ENCODE assay signal across 14 cellular contexts in genomic region chr11:8672346-8672745, GRCh38. TPM values are rescaled to one million over a fixed set of nuclear protein-coding genes. Genes with fewer than 3 reads are reported as not detected.
DNase-seq lines count a peak whose midpoint lies in the region; ATAC-seq and TF ChIP-seq lines count a peak whose summit lies in the region.
"Had no signal": no experiment of that assay in that cellular context is flagged by ENCODE, and none has a peak within 500 bp of the region (broad histone marks: within the 10 kb centered on the region; RNA-seq: fewer than 3 reads in every experiment).

No MANE protein-coding gene starts in this region.

- H2BK120ac ChIP-seq in mesenchymal stem cell (ENCODE audit: low read depth, low read length): no peak overlapping the region

- no peak overlapping the region for H4K91ac ChIP-seq in mesenchymal stem cell (ENCODE audit: low read length)

- H3K27me3 ChIP-seq in mesenchymal stem cell (ENCODE audit: control insufficient read depth in 1 of 2, insufficient read depth in 1 of 2, low read length in 2 of 2): no peaks in the 10 kb centered on the region
- no peaks in the 10 kb centered on the region for H3K27me3 ChIP-seq in effector memory CD4-positive, alpha-beta T cell (replicated peaks; ENCODE audit: control insufficient read depth, insufficient read depth, low read length, poor library complexity, severe bottlenecking)

- peak overlapping the region; percentile 92 for H3K9ac ChIP-seq in mesenchymal stem cell (ENCODE audit: low read length)

- H3K23ac ChIP-seq in mesenchymal stem cell (ENCODE audit: low read length in 2 of 2): no peak overlapping the region

- H3K4me1 ChIP-seq in mesenchymal stem cell (ENCODE audit: control insufficient read depth, insufficient read depth, low read depth, low read length): peaks cover 7% of the 10 kb centered on the region
- H3K4me1 ChIP-seq in effector memory CD4-positive, alpha-beta T cell (ENCODE audit: control insufficient read depth, insufficient read depth, low read length, poor library complexity, severe bottlenecking): no peaks in the 10 kb centered on the region

- no peak overlapping the region for H3K14ac ChIP-seq in mesenchymal stem cell (ENCODE audit: low read length in 2 of 2)

- H4K8ac ChIP-seq in mesenchymal stem cell (ENCODE audit: low read length): no peak overlapping the region

- no peak overlapping the region for H2BK5ac ChIP-seq in mesenchymal stem cell (ENCODE audit: low read depth, low read length, poor library complexity, severe bottlenecking)

- TF ChIP-seq CTCF in GM20000 (IDR thresholded peaks at IDR 0.05; ENCODE audit: extremely low read depth, missing control alignments): no peak

- H3K79me1 ChIP-seq in mesenchymal stem cell (replicated peaks; ENCODE audit: low read length, poor library complexity, severe bottlenecking): no peaks in the 10 kb centered on the region

- no peak for ATAC-seq in HG03521 (IDR thresholded peaks at IDR 0.05; ENCODE audit: unreplicated experiment)
- ATAC-seq: stimulated activated naive CD8-positive, alpha-beta T cell treated with anti-CD3 and anti-CD28 coated beads, Interleukin-15, Interleukin-2, amounts not matched to agents 100 U/mL and 50 U/mL, for 24 hours had no signal

- no peak overlapping the region for H3K4me2 ChIP-seq in mesenchymal stem cell (ENCODE audit: low read length, poor library complexity, severe bottlenecking)

- H3K18ac ChIP-seq in mesenchymal stem cell (ENCODE audit: low read depth in 1 of 2, low read length in 2 of 2): peak overlapping the region in 1 of 2 experiments; percentile 34

- peak overlapping the region; percentile 71 for H3K27ac ChIP-seq in mesenchymal stem cell (ENCODE audit: low read length, poor library complexity, severe bottlenecking)
- H3K27ac ChIP-seq in temporal lobe (ENCODE audit: low read depth, low read length): peak overlapping the region; percentile 79
- no peak overlapping the region for H3K27ac ChIP-seq in effector memory CD4-positive, alpha-beta T cell (ENCODE audit: insufficient read depth, low read length, poor library complexity, severe bottlenecking)

- 100% methylated on average over 2 of the region's 2 CpGs for WGBS in mesenchymal stem cell

- H2BK15ac ChIP-seq in mesenchymal stem cell (ENCODE audit: low read depth, poor library complexity, severe bottlenecking): no peak overlapping the region

- peaks cover 0 to 11% of the 10 kb centered on the region in 2 experiments for H3K36me3 ChIP-seq in mesenchymal stem cell (ENCODE audit: control insufficient read depth in 1 of 2, insufficient read depth in 2 of 2, low read depth in 1 of 2, low read length in 2 of 2)
- H3K36me3 ChIP-seq in effector memory CD4-positive, alpha-beta T cell (ENCODE audit: control insufficient read depth, insufficient read depth, low read length): peaks cover 6% of the 10 kb centered on the region

- no peaks in the 10 kb centered on the region for H3K9me3 ChIP-seq in mesenchymal stem cell (ENCODE audit: control insufficient read depth, low read length)
- H3K9me3 ChIP-seq in effector memory CD4-positive, alpha-beta T cell (ENCODE audit: control insufficient read depth, low read length): no peaks in the 10 kb centered on the region

- H3K4ac ChIP-seq in mesenchymal stem cell (ENCODE audit: low read depth in 1 of 2, low read length in 2 of 2): no peak overlapping the region

- no peak overlapping the region for H3K4me3 ChIP-seq in mesenchymal stem cell (ENCODE audit: insufficient read depth in 1 of 2, low read depth in 1 of 2, low read length in 2 of 2)
- no peak overlapping the region for H3K4me3 ChIP-seq in effector memory CD4-positive, alpha-beta T cell (ENCODE audit: insufficient read depth, low read depth, low read length, poor library complexity, severe bottlenecking)

- DNase-seq in NCI-H69 (lab: John Stamatoyannopoulos, UW): peak; percentile 37
- peak; percentile 68 for DNase-seq in cerebellum (ENCODE audit: low spot score)
- no peak for DNase-seq in mesenchymal stem cell
- no peak for DNase-seq in effector memory CD4-positive, alpha-beta T cell
- DNase-seq in NCI-H345 (lab: John Stamatoyannopoulos, UW): no peak
- no peak for DNase-seq in GM20000 (ENCODE audit: low spot score)
- DNase-seq: activated CD4-positive, alpha-beta T cell treated with anti-CD3 and anti-CD28 coated beads for 1 hour; activated T-cell treated with anti-CD3 and anti-CD28 coated beads, Interleukin-2, amount 50 U/mL, for 1 hour; CD4-positive, alpha-beta T cell; H7; stimulated activated naive CD8-positive, alpha-beta T cell treated with anti-CD3 and anti-CD28 coated beads, Interleukin-15, Interleukin-2, amounts not matched to agents 100 U/mL and 50 U/mL, for 24 hours; SW 1271 had no signal

- H2AK5ac ChIP-seq in mesenchymal stem cell (ENCODE audit: low read length, severe bottlenecking): peak overlapping the region; percentile 37

- H2AFZ ChIP-seq in mesenchymal stem cell (ENCODE audit: low read depth, low read length): no peak overlapping the region

- H2BK12ac ChIP-seq in mesenchymal stem cell (ENCODE audit: low read length in 2 of 2): no peak overlapping the region

RNA-seq across cellular contexts. Expression of gene TRIM66, which starts 10.1 kb away (rescaled TPM):
- total RNA-seq in cerebellum: 4.9 TPM
- polyA plus RNA-seq in mesenchymal stem cell (2013, experiment 1 of 2): 1.8 TPM
- polyA plus RNA-seq in mesenchymal stem cell (2013, experiment 2 of 2): 1.9 TPM
- total RNA-seq in temporal lobe: 1.2 TPM

RNA-seq across cellular contexts. Expression of gene RPL27A, which starts 10.2 kb away (rescaled TPM):
- total RNA-seq in cerebellum (430 TPM), temporal lobe (526 TPM)
- 1,998 TPM for polyA plus RNA-seq in mesenchymal stem cell (2013, experiment 1 of 2)
- 1,912 TPM for polyA plus RNA-seq in mesenchymal stem cell (2013, experiment 2 of 2)

Comparison
In these comparisons a context has a peak if more than half of its experiments do, and no peak if none do; other contexts are left out.
1. DNase-seq: peak in NCI-H69 (single experiment) and cerebellum (single experiment); none in mesenchymal stem cell (single experiment), effector memory CD4-positive, alpha-beta T cell (0 of 3), NCI-H345 (single experiment) and GM20000 (single experiment).